12 cellular contexts compared by ENCODE assay signal in the genomic region with DNA sequence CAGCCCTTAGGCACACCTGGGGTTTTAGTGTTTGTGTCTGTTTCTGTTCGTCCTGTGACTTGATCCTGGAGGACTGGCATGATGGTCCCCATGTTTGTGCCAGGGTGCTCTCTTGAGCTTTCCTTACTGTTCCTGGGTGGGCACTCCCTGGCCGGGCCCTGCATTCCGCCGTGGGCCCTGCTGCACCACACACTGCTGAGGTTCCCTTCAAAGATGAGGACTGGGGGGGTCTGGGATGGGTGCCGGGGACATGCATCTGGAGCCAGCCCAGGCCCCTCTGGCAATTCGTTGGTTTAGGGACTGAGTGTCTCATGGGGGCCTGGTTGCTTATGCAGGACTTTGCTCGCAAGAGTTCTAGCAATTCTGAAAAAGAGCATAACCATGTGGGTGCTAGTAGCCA.
"Had no signal": no experiment of that assay in that cellular context is flagged by ENCODE, and none has a peak within 500 bp of the region (broad histone marks: within the 10 kb centered on the region; RNA-seq: fewer than 3 reads in every experiment).

No MANE protein-coding gene starts in this region.

- H3K27ac ChIP-seq: ovary, SJCRH30, tibial artery had no signal

- FAIRE-seq: colon had no signal

- DNase-seq: activated gamma-delta T cell treated with Interleukin-2 at 50 U/mL for 16 hours; activated naive CD8-positive, alpha-beta T cell treated with anti-CD3 and anti-CD28 coated beads for 36 hours; anterior cingulate cortex; left cardiac atrium; SW 1271; T-helper 9 cell; tibial artery had no signal

- H3K9me3 ChIP-seq: ovary, SJCRH30, tibial artery had no signal

- H3K36me3 ChIP-seq: ovary, tibial artery had no signal

- H3K4me3 ChIP-seq: ovary, SJCRH30, skin epidermis, tibial artery had no signal

- H3K27me3 ChIP-seq: ovary, SJCRH30, tibial artery had no signal

- ATAC-seq: activated T-cell treated with anti-CD3 and anti-CD28 coated beads, Interleukin-2, amount 50 U/mL, for 72 hours; left cardiac atrium had no signal
